ENCODE assay signal across 19 cellular contexts in the genomic region with DNA sequence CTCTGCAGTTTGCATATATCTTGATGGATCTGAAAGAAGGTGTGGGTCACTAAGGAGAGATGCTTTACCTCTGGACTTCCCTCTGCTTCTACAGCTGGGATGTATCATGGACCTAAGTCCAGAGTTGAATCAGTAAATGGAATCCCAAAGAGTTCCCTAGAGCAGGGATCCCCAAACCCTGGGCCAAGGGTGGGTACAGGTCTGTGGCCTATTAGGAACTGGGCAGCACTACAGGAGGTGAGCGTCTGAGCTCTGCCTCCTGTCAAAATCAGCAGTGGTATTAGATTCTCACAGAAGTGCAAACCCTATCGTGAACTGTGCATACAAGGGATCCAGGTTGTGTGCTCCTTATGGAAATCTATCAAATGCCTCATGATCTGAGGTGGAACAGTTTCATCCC. TPM values are rescaled to one million over a fixed set of nuclear protein-coding genes. Genes with fewer than 3 reads are reported as not detected.
DNase-seq lines count a peak whose midpoint lies in the region; ATAC-seq, FAIRE-seq and TF ChIP-seq lines count a peak whose summit lies in the region.
"Had no signal": no experiment of that assay in that cellular context is flagged by ENCODE, and none has a peak within 500 bp of the region (broad histone marks: within the 10 kb centered on the region; RNA-seq: fewer than 3 reads in every experiment).

No MANE protein-coding gene starts in this region.

- intact Hi-C loops in HepG2 (cut with micrococcal nuclease; ENCODE audit: unreplicated experiment) (no loop called here), right lobe of liver (cut with DNase I) (no loop called here), sciatic nerve (cut with DNase I) (no loop called here)

- TF ChIP-seq POLR2A in HepG2 (IDR thresholded peaks at IDR 0.05; ENCODE audit: insufficient read depth in 1 of 2, low read depth in 2 of 2, low read length in 2 of 2), result no peak
- no peak for TF ChIP-seq POLR2A in right lobe of liver (IDR thresholded peaks at IDR 0.05)
- TF ChIP-seq POLR2A in gastroesophageal sphincter (IDR thresholded peaks at IDR 0.05), result no peak

- H2AFZ ChIP-seq in HepG2 (ENCODE audit: low read length) (no peak overlapping the region), osteoblast (ENCODE audit: low read length) (no peak overlapping the region)
- H2AFZ ChIP-seq: GM23248 had no signal

- H4K20me1 ChIP-seq in HepG2 (ENCODE audit: insufficient read depth, low read length) (peaks cover 98% of the 10 kb centered on the region), osteoblast (ENCODE audit: insufficient read depth, low read length) (no peaks in the 10 kb centered on the region)

- POLR2A ChIA-PET in HepG2 (lab: Yijun Ruan, JAX), result interaction anchor here (1.0 kb wide), 1 partner anchor 13 kb away, joined by 6 read pairs; no protein-coding TSS in a partner anchor

- H3K36me3 ChIP-seq in HepG2 (replicated peaks in 1 of 2; ENCODE audit: control insufficient read depth in 1 of 2, insufficient read depth in 2 of 2, low read length in 2 of 2), result peaks cover 63 to 97% of the 10 kb centered on the region in 2 experiments
- no peaks in the 10 kb centered on the region for H3K36me3 ChIP-seq in right lobe of liver
- no peaks in the 10 kb centered on the region for H3K36me3 ChIP-seq in gastroesophageal sphincter
- no peaks in the 10 kb centered on the region for H3K36me3 ChIP-seq in osteoblast (ENCODE audit: insufficient read depth, low read length)

- BruUV-seq in HepG2 (replicated peaks; lab: Mats Ljungman, UMichigan), result no TSS peak

- H3K4me3 ChIP-seq in HepG2 (replicated peaks in 1 of 3; ENCODE audit: insufficient read depth in 1 of 3, low read depth in 2 of 3, low read length in 3 of 3) (no peak overlapping the region), right lobe of liver (no peak overlapping the region), gastroesophageal sphincter (no peak overlapping the region), osteoblast (ENCODE audit: insufficient read depth, low read length) (no peak overlapping the region)
- H3K4me3 ChIP-seq: A549, GM23248 had no signal

- TF ChIP-seq EP300 in HepG2 (IDR thresholded peaks at IDR 0.05; ENCODE audit: low read depth in 2 of 2, low read length in 2 of 2) (no peak), HepG2 (CRISPR knock-in tag; IDR thresholded peaks at IDR 0.05; ENCODE audit: borderline replicate concordance) (no peak), gastroesophageal sphincter (IDR thresholded peaks at IDR 0.05) (no peak)

- H3K9me3 ChIP-seq in HepG2 (ENCODE audit: low read length), result no peaks in the 10 kb centered on the region
- H3K9me3 ChIP-seq in right lobe of liver, result no peaks in the 10 kb centered on the region
- no peaks in the 10 kb centered on the region for H3K9me3 ChIP-seq in gastroesophageal sphincter
- H3K9me3 ChIP-seq in osteoblast (ENCODE audit: low read depth, low read length), result no peaks in the 10 kb centered on the region
- H3K9me3 ChIP-seq: A549, Caco-2 had no signal

- TF ChIP-seq RAD21 in HepG2 (CRISPR knock-in tag; IDR thresholded peaks at IDR 0.05), result no peak

- in situ Hi-C loops in HepG2 (cut with HindIII; ENCODE audit: extremely low pct_ligation_motif_present, low pct_unique_long_range_greater_than_20kb), result no loop called here

- H3K27ac ChIP-seq in HepG2 (ENCODE audit: extremely low read length, insufficient read depth, low read length), result no peak overlapping the region
- no peak overlapping the region for H3K27ac ChIP-seq in right lobe of liver
- peak overlapping the region in 3 of 4 donors; percentile 44 to 88 (median 87) for H3K27ac ChIP-seq in gastroesophageal sphincter
- H3K27ac ChIP-seq in osteoblast (ENCODE audit: low read depth, low read length), result no peak overlapping the region
- H3K27ac ChIP-seq: A549, GM23248 had no signal

- DNase-seq in HepG2 (ENCODE audit: low spot score) (no peak), right lobe of liver (no peak), osteoblast (ENCODE audit: insufficient read length, low spot score, missing footprints) (peak; percentile 14), sciatic nerve (ENCODE audit: low spot score) (no peak)
- DNase-seq: 8988T; ACHN; AML-193; Caco-2; CD8-positive, alpha-beta T cell; DMS153; DND-41; GM23248; HCEC 1CT had no signal

- CTCF ChIA-PET in HepG2 (lab: Yijun Ruan, JAX; ENCODE audit: low intra/inter-chr PET ratio, low total read pairs), result no interaction called here

- ATAC-seq in HepG2 (no peak), right lobe of liver (no peak), gastroesophageal sphincter (no peak), sciatic nerve (no peak), GM21526 (IDR thresholded peaks at IDR 0.05; ENCODE audit: low FRiP score, unreplicated experiment) (no peak), GM21825 (IDR thresholded peaks at IDR 0.05; ENCODE audit: unreplicated experiment) (no peak)
- ATAC-seq: A549; CD8-positive, alpha-beta T cell had no signal

- H3K27me3 ChIP-seq in HepG2 (ENCODE audit: control insufficient read depth in 1 of 2, insufficient read depth in 2 of 2, low read length in 2 of 2) (no peaks in the 10 kb centered on the region), right lobe of liver (no peaks in the 10 kb centered on the region), gastroesophageal sphincter (no peaks in the 10 kb centered on the region), osteoblast (ENCODE audit: insufficient read depth, low read length) (no peaks in the 10 kb centered on the region)

- FAIRE-seq in HepG2 (lab: Jason Lieb, UNC), result no peak
- FAIRE-seq: A549, G401.6, H1 had no signal

- 75% methylated on average over 2 of the region's 2 CpGs for WGBS in HepG2 (ENCODE audit: low lambda C conversion rate)
- 88% methylated on average over 1 of the region's 2 CpGs for WGBS in right lobe of liver (ENCODE audit: insufficient coverage, low coverage, low lambda C conversion rate, missing lambda C conversion rate)
- WGBS in gastroesophageal sphincter (ENCODE audit: low coverage in 1 of 2), 2 donors, result 93 to 100% methylated on average over 2 of the region's 2 CpGs

- H3K79me2 ChIP-seq in HepG2 (ENCODE audit: insufficient read depth, low read length) (peaks cover 93% of the 10 kb centered on the region), osteoblast (ENCODE audit: insufficient read depth, low read length) (no peaks in the 10 kb centered on the region)

- no peak overlapping the region for H3K9ac ChIP-seq in HepG2 (ENCODE audit: insufficient read depth, low read depth, low read length)
- H3K9ac ChIP-seq: GM23248 had no signal

- H3K4me1 ChIP-seq in HepG2 (ENCODE audit: insufficient read depth, low read length) (peaks cover 51% of the 10 kb centered on the region), right lobe of liver (peaks cover 0 to 14% (median 6%) of the 10 kb centered on the region in 4 donors), gastroesophageal sphincter (peaks cover 12 to 88% (median 28%) of the 10 kb centered on the region in 3 donors), osteoblast (ENCODE audit: insufficient read depth, low read length) (no peaks in the 10 kb centered on the region)
- H3K4me1 ChIP-seq: A549 had no signal

- H3K4me2 ChIP-seq in HepG2 (ENCODE audit: low read depth, low read length), result no peak overlapping the region
- no peak overlapping the region for H3K4me2 ChIP-seq in osteoblast (ENCODE audit: insufficient read depth, low read length)
- H3K4me2 ChIP-seq: A549 had no signal

- TF ChIP-seq CTCF in HepG2 (CRISPR knock-in tag; IDR thresholded peaks at IDR 0.05) (no peak), right lobe of liver (IDR thresholded peaks at IDR 0.05) (no peak), gastroesophageal sphincter (IDR thresholded peaks at IDR 0.05) (no peak), osteoblast (IDR thresholded peaks at IDR 0.05; ENCODE audit: extremely low read depth, low read depth, low read length) (no peak)

TF ChIP-seq in HepG2, 621 proteins besides CTCF, POLR2A, EP300 and RAD21 (continues in another document):
- TF ChIP-seq POLR2G (IDR thresholded peaks at IDR 0.05; ENCODE audit: low read depth, low read length) (0 out of 2 replicates have a peak, but pooled peaks have one; percentile 9), RBM22 (optimal IDR thresholded peaks at IDR 0.05; ENCODE audit: low read length) (peak; percentile 94), HNF4A (CRISPR knock-in tag; IDR thresholded peaks at IDR 0.05) (no peak), CCAR2 (optimal IDR thresholded peaks at IDR 0.05; ENCODE audit: low read depth, low read length) (no peak), FOSL1 (CRISPR knock-in tag; IDR thresholded peaks at IDR 0.05; ENCODE audit: borderline replicate concordance) (no peak)

RNA-seq across cellular contexts. Expression of a gene that starts 39.3 kb away (rescaled TPM):
- 59.0 and 70.4 TPM in 2 replicates for total RNA-seq in HepG2 (2016; rRNA removed; fragmentation: Illumina TruSeq; extraction: Trizol)
- 19.9 and 25.5 TPM in 2 replicates for total RNA-seq in HepG2 (2016; cell fraction: cytosol; rRNA removed; fragmentation: Illumina TruSeq; extraction: Trizol; ENCODE audit: low read depth)
- total RNA-seq in HepG2 (2016; cell fraction: insoluble cytoplasmic fraction; rRNA removed; fragmentation: Illumina TruSeq; extraction: Trizol), result 50.0 and 70.7 TPM in 2 replicates
- 136 and 148 TPM in 2 replicates for total RNA-seq in HepG2 (2016; cell fraction: membrane; rRNA removed; fragmentation: Illumina TruSeq; extraction: Trizol)
- 61.9 and 70.6 TPM in 2 replicates for total RNA-seq in HepG2 (2016; cell fraction: nucleus; rRNA removed; fragmentation: Illumina TruSeq; extraction: Trizol)
- 86.1 and 121 TPM in 2 replicates for polyA plus RNA-seq in HepG2 (2011; rRNA removed)
- polyA plus RNA-seq in HepG2 (2011; cell fraction: cytosol; rRNA removed), result 22.3 and 49.7 TPM in 2 replicates
- polyA plus RNA-seq in HepG2 (2011; cell fraction: nucleus; rRNA removed), result 150 and 275 TPM in 2 replicates
- polyA plus RNA-seq in HepG2 (2012), result 58.7 and 76.3 TPM in 2 replicates
- polyA plus RNA-seq in HepG2 (2016; cell fraction: cytosol; fragmentation: Illumina TruSeq; extraction: Trizol; ENCODE audit: low read depth), result 106 and 127 TPM in 2 replicates
- 95.8 and 124 TPM in 2 replicates for polyA plus RNA-seq in HepG2 (2016; cell fraction: insoluble cytoplasmic fraction; fragmentation: Illumina TruSeq; extraction: Trizol; ENCODE audit: low read depth)
- polyA plus RNA-seq in HepG2 (2016; cell fraction: membrane; fragmentation: Illumina TruSeq; extraction: Trizol; ENCODE audit: low read depth), result 156 and 170 TPM in 2 replicates
- 155 and 169 TPM in 2 replicates for polyA plus RNA-seq in HepG2 (2016; cell fraction: nucleus; fragmentation: Illumina TruSeq; extraction: Trizol; ENCODE audit: insufficient read depth, low read depth)
- polyA minus RNA-seq in HepG2 (2011; rRNA and poly(A)+ RNA removed; ENCODE audit: low replicate concordance), result 0.02 and 110 TPM in 2 replicates
- 14.3 and 28.8 TPM in 2 replicates for polyA minus RNA-seq in HepG2 (2011; cell fraction: cytosol; rRNA and poly(A)+ RNA removed)
- 43.1 and 57.6 TPM in 2 replicates for polyA minus RNA-seq in HepG2 (2011; cell fraction: nucleus; rRNA and poly(A)+ RNA removed)
- 1 to 10 TPM in 5 of 6 experiments, under 1 TPM in 1; 0.69 to 2.6 (median 2.1) TPM for total RNA-seq in right lobe of liver
- 10 to 100 TPM; 27.7 to 69.2 (median 48.7) TPM for total RNA-seq in gastroesophageal sphincter
- total RNA-seq in osteoblast, result under 0.01 TPM in 2 replicates
- total RNA-seq in sciatic nerve, result 37.0 TPM
- total RNA-seq: GM23248 had no signal
- polyA plus RNA-seq: GM23248 had no signal

Comparison
In these comparisons a context has a peak if more than half of its experiments do, and no peak if none do; other contexts are left out.
1. RNA of a gene that starts 39.3 kb away (total RNA-seq): 19.9 to 148 TPM in HepG2, 27.7 to 69.2 TPM in gastroesophageal sphincter and 37.0 TPM in sciatic nerve (single experiment); 0.69 to 2.6 TPM in right lobe of liver and under 0.01 TPM in osteoblast; every median in the first group is over 4 times any median in the second.
2. H3K27ac ChIP-seq: peak in gastroesophageal sphincter (3 of 4); none in HepG2 (single experiment), right lobe of liver (0 of 3) and osteoblast (single experiment).